Comparison of ENCODE assay signal across 1 cellular context in the genomic region with DNA sequence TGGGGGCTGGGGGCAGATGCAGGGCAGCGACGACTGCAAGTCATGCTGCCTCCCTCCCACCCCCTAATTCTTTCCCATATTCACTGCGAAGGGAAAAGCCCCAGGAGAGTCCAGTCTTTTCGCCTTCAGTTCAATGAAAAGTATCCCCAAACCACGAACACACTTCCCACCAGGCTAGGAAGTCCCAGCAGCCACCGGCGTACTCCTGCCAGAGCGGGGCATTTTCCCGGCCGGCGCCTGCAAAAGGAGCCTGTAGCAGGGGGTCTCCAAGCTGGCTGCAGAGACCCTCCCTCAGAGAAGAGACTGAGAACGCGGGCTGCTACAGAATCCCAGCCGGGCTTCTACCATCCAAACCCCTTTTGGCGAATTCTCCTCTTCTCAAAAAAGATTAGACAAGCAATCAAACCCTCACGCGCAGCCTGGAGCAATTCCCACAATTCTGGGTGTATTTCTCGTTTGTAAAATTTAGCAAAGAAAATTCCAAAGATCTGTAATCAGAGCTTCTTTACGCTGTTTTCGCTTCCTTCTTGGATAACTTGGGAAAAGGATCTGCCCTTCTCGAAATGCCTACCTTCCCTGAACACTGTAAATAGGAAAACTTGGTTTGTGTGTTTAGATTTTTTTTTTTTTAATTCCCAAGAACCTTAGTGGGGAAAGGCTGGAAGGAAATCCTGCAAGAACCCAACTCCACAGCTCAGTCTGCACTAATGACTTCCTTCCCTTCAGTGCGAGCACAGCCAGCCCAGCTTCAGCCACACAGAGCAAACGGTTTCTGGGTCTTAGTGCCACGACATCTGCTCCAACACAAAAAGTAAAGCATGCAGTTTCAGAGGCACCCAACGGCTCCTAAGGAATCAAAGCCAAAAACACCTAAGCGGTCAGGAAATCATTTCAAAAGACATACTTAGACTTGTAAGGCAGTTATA.
TF ChIP-seq lines count a peak whose summit lies in the region.

No MANE protein-coding gene starts in this region.

TF ChIP-seq in SK-N-SH, 30 proteins besides CTCF, POLR2A, EP300 and RAD21 (continued from another document):
- no peak; the same call in none of the 2 replicates for TF ChIP-seq SMC3 (IDR thresholded peaks at IDR 0.05; ENCODE audit: low read depth, low read length)
- TF ChIP-seq RFX5 (IDR thresholded peaks at IDR 0.05; ENCODE audit: low read length): no peak
- TF ChIP-seq SIN3A (IDR thresholded peaks at IDR 0.05; ENCODE audit: borderline replicate concordance, low read depth, low read length): no peak
- no peak for TF ChIP-seq EZH2phosphoT487 (IDR thresholded peaks at IDR 0.05; ENCODE audit: borderline replicate concordance, low read depth)
- TF ChIP-seq, protein P1, sequence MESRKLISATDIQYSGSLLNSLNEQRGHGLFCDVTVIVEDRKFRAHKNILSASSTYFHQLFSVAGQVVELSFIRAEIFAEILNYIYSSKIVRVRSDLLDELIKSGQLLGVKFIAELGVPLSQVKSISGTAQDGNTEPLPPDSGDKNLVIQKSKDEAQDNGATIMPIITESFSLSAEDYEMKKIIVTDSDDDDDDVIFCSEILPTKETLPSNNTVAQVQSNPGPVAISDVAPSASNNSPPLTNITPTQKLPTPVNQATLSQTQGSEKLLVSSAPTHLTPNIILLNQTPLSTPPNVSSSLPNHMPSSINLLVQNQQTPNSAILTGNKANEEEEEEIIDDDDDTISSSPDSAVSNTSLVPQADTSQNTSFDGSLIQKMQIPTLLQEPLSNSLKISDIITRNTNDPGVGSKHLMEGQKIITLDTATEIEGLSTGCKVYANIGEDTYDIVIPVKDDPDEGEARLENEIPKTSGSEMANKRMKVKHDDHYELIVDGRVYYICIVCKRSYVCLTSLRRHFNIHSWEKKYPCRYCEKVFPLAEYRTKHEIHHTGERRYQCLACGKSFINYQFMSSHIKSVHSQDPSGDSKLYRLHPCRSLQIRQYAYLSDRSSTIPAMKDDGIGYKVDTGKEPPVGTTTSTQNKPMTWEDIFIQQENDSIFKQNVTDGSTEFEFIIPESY (IDR thresholded peaks at IDR 0.05; ENCODE audit: borderline replicate concordance, low read depth): no peak; the same call in 1 of the 2 replicates
- peak; percentile 86 for TF ChIP-seq POLR2AphosphoS5 (IDR thresholded peaks at IDR 0.05; ENCODE audit: low read depth, low read length)
- no peak for TF ChIP-seq FOSL2 (IDR thresholded peaks at IDR 0.05; ENCODE audit: borderline replicate concordance, low read depth)
- TF ChIP-seq CHD2 (IDR thresholded peaks at IDR 0.05; ENCODE audit: low read length, partially characterized antibody): peak; percentile 45
- TF ChIP-seq, protein P2, sequence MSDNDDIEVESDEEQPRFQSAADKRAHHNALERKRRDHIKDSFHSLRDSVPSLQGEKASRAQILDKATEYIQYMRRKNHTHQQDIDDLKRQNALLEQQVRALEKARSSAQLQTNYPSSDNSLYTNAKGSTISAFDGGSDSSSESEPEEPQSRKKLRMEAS (IDR thresholded peaks at IDR 0.05; ENCODE audit: low read depth): peak; percentile 42; the same call in 1 of the 2 replicates
- TF ChIP-seq, protein P3, sequence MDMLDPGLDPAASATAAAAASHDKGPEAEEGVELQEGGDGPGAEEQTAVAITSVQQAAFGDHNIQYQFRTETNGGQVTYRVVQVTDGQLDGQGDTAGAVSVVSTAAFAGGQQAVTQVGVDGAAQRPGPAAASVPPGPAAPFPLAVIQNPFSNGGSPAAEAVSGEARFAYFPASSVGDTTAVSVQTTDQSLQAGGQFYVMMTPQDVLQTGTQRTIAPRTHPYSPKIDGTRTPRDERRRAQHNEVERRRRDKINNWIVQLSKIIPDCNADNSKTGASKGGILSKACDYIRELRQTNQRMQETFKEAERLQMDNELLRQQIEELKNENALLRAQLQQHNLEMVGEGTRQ (IDR thresholded peaks at IDR 0.05; ENCODE audit: borderline replicate concordance, low read depth, low read length): no peak
- no peak for TF ChIP-seq FOXM1 (IDR thresholded peaks at IDR 0.05; ENCODE audit: low read depth)
- no peak; the same call in 1 of the 2 replicates for TF ChIP-seq NFIC (IDR thresholded peaks at IDR 0.05; ENCODE audit: borderline replicate concordance)
